ENCODE assay signal across 12 cellular contexts in genomic region chr5:132098151-132098594, GRCh38. TPM values are rescaled to one million over a fixed set of nuclear protein-coding genes. Genes with fewer than 3 reads are reported as not detected.
DNase-seq lines count a peak whose midpoint lies in the region; ATAC-seq and TF ChIP-seq lines count a peak whose summit lies in the region.
"Had no signal": no experiment of that assay in that cellular context is flagged by ENCODE, and none has a peak within 500 bp of the region (broad histone marks: within the 10 kb centered on the region; RNA-seq: fewer than 3 reads in every experiment).

No MANE protein-coding gene starts in this region.

- no peaks in the 10 kb centered on the region for H3K9me3 Mint-ChIP-seq in CD4-positive, alpha-beta memory T cell

- no peaks in the 10 kb centered on the region for H4K20me1 ChIP-seq in PC-9 (ENCODE audit: insufficient read depth)

- H3K4me1 ChIP-seq in CD4-positive, alpha-beta memory T cell (ENCODE audit: insufficient read depth, low read length), result peaks cover 71% of the 10 kb centered on the region
- H3K4me1 ChIP-seq in PC-9 (replicated peaks; ENCODE audit: insufficient read depth), result peaks cover 66% of the 10 kb centered on the region

- no TSS peak for BruUV-seq in PC-9 (replicated peaks; lab: Mats Ljungman, UMichigan)

- no peaks in the 10 kb centered on the region for H3K9me2 ChIP-seq in PC-9 (ENCODE audit: insufficient read depth)

- intact Hi-C loops in CD4-positive, alpha-beta memory T cell (cut with micrococcal nuclease), result no loop called here
- intact Hi-C loops in PC-9 (cut with micrococcal nuclease; ENCODE audit: unreplicated experiment), result no loop called here

- no peak overlapping the region for H3K4me2 ChIP-seq in PC-9

- peak overlapping the region in 4 of 7 donors; percentile 46 to 88 (median 72) for H3K27ac Mint-ChIP-seq in CD4-positive, alpha-beta memory T cell

- H2AFZ ChIP-seq in PC-9, result no peak overlapping the region

- no peaks in the 10 kb centered on the region for H3K9me3 ChIP-seq in CD4-positive, alpha-beta memory T cell (ENCODE audit: control insufficient read depth in 1 of 2, low read length in 2 of 2)
- no peaks in the 10 kb centered on the region for H3K9me3 ChIP-seq in PC-9 (ENCODE audit: insufficient read depth, low read depth)

- H3K79me2 ChIP-seq in PC-9 (ENCODE audit: low read depth), result no peaks in the 10 kb centered on the region

- CTCF ChIA-PET in CD4-positive, alpha-beta memory T cell (lab: Charles Lee; ENCODE audit: partially characterized antibody), result interaction anchor here (1.0 to 1.7 kb wide), 4 partner anchors 10 to 36 kb away, joined by 3 to 5 read pairs (median 5); partner anchors contain the start of gene CSF2
- CTCF ChIA-PET in PC-9 (lab: Charles Lee), result no interaction called here

- no peaks in the 10 kb centered on the region for H3K27me3 ChIP-seq in CD4-positive, alpha-beta memory T cell (ENCODE audit: insufficient read depth, low read length)
- H3K27me3 ChIP-seq in PC-9 (ENCODE audit: insufficient read depth, low read depth), result no peaks in the 10 kb centered on the region
- H3K27me3 ChIP-seq: foreskin keratinocyte had no signal

- no peak overlapping the region for H3K4me3 ChIP-seq in CD4-positive, alpha-beta memory T cell (ENCODE audit: low read length in 2 of 2)
- H3K4me3 ChIP-seq in epithelial cell of esophagus (ENCODE audit: low read length) (no peak overlapping the region), PC-9 (no peak overlapping the region)
- H3K4me3 ChIP-seq: skin epidermis had no signal

- no peak for DNase-seq in CD4-positive, alpha-beta memory T cell
- DNase-seq in SK-MEL-5 (ENCODE audit: low read depth, low spot score), result peak; percentile 2
- peak; percentile 33 for DNase-seq in epithelial cell of esophagus (ENCODE audit: low read depth)
- DNase-seq in NCI-H1694 (lab: John Stamatoyannopoulos, UW), result no peak
- DNase-seq in SIG-M5 (lab: John Stamatoyannopoulos, UW), result no peak
- DNase-seq in T1000 (lab: John Stamatoyannopoulos, UW), result no peak
- DNase-seq in PC-9, result no peak
- DNase-seq: foreskin keratinocyte, NCI-H526 treated with DMSO at 0.1 percent for 48 hours had no signal

- POLR2A ChIA-PET in CD4-positive, alpha-beta memory T cell (lab: Charles Lee; ENCODE audit: partially characterized antibody), result interaction anchor here (1.0 to 1.4 kb wide), 3 partner anchors 14 to 29 kb away, joined by 3 read pairs; no protein-coding TSS in a partner anchor
- POLR2A ChIA-PET in PC-9 (lab: Charles Lee; ENCODE audit: unreplicated experiment), result no interaction called here

- TF ChIP-seq CTCF in epithelial cell of esophagus (IDR thresholded peaks at IDR 0.05; ENCODE audit: insufficient read depth, low read depth, low read length, missing control alignments) (no peak), PC-9 (conservative IDR thresholded peaks at IDR 0.05) (no peak)

- H3K36me3 ChIP-seq in CD4-positive, alpha-beta memory T cell (ENCODE audit: insufficient read depth, low read length), result no peaks in the 10 kb centered on the region
- H3K36me3 ChIP-seq in PC-9 (ENCODE audit: low read depth), result no peaks in the 10 kb centered on the region

- in situ Hi-C loops in SK-MEL-5 (cut with HindIII; ENCODE audit: low pct_unique_long_range_greater_than_20kb, low sequenced_read_pairs), result no loop called here

- peaks cover 59 to 94% (median 74%) of the 10 kb centered on the region in 4 donors for H3K4me1 Mint-ChIP-seq in CD4-positive, alpha-beta memory T cell

- no peaks in the 10 kb centered on the region for H3K36me3 Mint-ChIP-seq in CD4-positive, alpha-beta memory T cell

- H3K27me3 Mint-ChIP-seq in CD4-positive, alpha-beta memory T cell, result no peaks in the 10 kb centered on the region

- H3K27ac ChIP-seq in CD4-positive, alpha-beta memory T cell (ENCODE audit: low read depth, low read length), result no peak overlapping the region
- no peak overlapping the region for H3K27ac ChIP-seq in PC-9
- H3K27ac ChIP-seq: foreskin keratinocyte, skin epidermis had no signal

- peak overlapping the region in 1 of 8 donors; percentile 16 for H3K4me3 Mint-ChIP-seq in CD4-positive, alpha-beta memory T cell

- peaks cover 42% of the 10 kb centered on the region for H3F3A ChIP-seq in PC-9 (ENCODE audit: insufficient read depth, low read depth)

- ATAC-seq in GM19463 (IDR thresholded peaks at IDR 0.05; ENCODE audit: unreplicated experiment), result peak; percentile 19
- ATAC-seq: foreskin keratinocyte had no signal

RNA-seq across cellular contexts. Expression of gene CSF2, which starts 24.6 kb away (rescaled TPM):
- not detected for total RNA-seq in CD4-positive, alpha-beta memory T cell
- under 1 TPM in 1 of 2 donors, not detected in 1; 0.77 TPM for polyA plus RNA-seq in CD4-positive, alpha-beta memory T cell
- total RNA-seq in SK-MEL-5 (2014; rRNA removed; shearing (Covaris generic)), result not detected in 2 replicates
- 0.26 TPM in 1 of 2 replicates, not detected in the other for polyA plus RNA-seq in SK-MEL-5 (2015; cell fraction: cytosol; rRNA removed)
- polyA plus RNA-seq in SK-MEL-5 (2015; cell fraction: nucleus; rRNA removed), result 0.46 TPM in 1 of 2 replicates, not detected in the other
- total RNA-seq in PC-9 (2021), result not detected in 2 replicates
- total RNA-seq: mesenteric fat pad had no signal

RNA-seq across cellular contexts. Expression of gene IL3, which starts 37.7 kb away (rescaled TPM):
- total RNA-seq in CD4-positive, alpha-beta memory T cell, result not detected
- polyA plus RNA-seq in CD4-positive, alpha-beta memory T cell, result not detected
- not detected in 2 replicates for total RNA-seq in SK-MEL-5 (2014; rRNA removed; shearing (Covaris generic))
- not detected in 2 replicates for polyA plus RNA-seq in SK-MEL-5 (2015; cell fraction: cytosol; rRNA removed)
- not detected in 2 replicates for polyA plus RNA-seq in SK-MEL-5 (2015; cell fraction: nucleus; rRNA removed)
- not detected in 2 replicates for total RNA-seq in PC-9 (2021)
- total RNA-seq: foreskin keratinocyte, mesenteric fat pad had no signal
- polyA plus RNA-seq: foreskin keratinocyte had no signal

Comparison
In these comparisons a context has a peak if more than half of its experiments do, and no peak if none do; other contexts are left out.
1. DNase-seq: peak in SK-MEL-5 (single experiment) and epithelial cell of esophagus (single experiment); none in CD4-positive, alpha-beta memory T cell (0 of 5), NCI-H1694 (single experiment), SIG-M5 (single experiment), T1000 (single experiment) and PC-9 (0 of 2).